ENCODE assay signal across 8 cellular contexts in the genomic region with DNA sequence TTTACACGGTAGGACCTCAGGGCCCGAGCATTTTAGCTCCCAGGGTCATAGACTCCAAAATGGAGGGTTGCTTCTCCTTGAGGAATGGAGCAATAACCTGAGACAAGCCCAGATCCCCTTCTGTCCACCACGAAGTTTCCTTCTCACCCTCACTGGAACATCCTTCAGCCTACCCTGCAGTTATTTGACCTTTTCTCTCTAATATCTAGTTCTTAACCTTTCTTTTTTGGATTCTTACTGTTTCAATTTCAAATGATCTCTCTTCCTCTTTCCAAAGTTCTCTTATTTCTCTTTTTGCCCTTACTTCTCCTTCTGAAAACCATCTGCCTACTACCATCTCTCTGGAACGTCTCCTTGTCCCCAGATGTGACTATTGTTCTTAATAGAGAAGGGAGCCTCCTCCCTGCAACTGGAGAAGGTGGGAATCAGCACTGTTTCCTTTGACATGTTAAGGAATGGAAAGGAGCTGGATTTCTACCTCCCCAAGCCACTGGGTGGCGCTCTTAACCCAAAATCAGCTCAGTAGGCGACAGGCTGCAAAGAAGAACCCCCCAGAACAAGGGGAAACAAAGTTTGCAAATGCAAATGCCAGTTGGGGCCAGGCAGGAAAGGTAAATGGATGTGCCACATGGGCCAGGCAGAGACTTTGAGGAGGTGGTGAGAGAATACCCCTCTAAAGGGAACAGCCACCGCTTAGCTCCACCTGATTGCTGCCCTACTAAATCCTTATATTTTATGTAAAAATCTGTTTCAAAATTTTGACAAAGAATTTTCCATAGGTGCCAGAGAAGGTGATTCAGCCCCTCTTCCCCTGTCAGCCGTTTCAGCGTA. TPM values are rescaled to one million over a fixed set of nuclear protein-coding genes. Genes with fewer than 3 reads are reported as not detected.
A peak's percentile ranks its signal among the peaks of the same experiment; 100 is the strongest.
DNase-seq lines count a peak whose midpoint lies in the region; ATAC-seq and TF ChIP-seq lines count a peak whose summit lies in the region.

No MANE protein-coding gene starts in this region.

- H3K79me2 ChIP-seq in HCT116 (ENCODE audit: insufficient read depth, low read length): no peaks in the 10 kb centered on the region

- H3K27ac Mint-ChIP-seq in CD4-positive, alpha-beta memory T cell: peak overlapping the region in 4 of 7 donors; percentile 2 to 89 (median 32)
- no peak overlapping the region for H3K27ac Mint-ChIP-seq in T-cell

- no peaks in the 10 kb centered on the region for H4K20me1 ChIP-seq in HCT116 (ENCODE audit: insufficient read depth)

- peaks cover 96% of the 10 kb centered on the region for H3K36me3 ChIP-seq in CD4-positive, alpha-beta memory T cell (ENCODE audit: insufficient read depth, low read length)
- no peaks in the 10 kb centered on the region for H3K36me3 ChIP-seq in HCT116 (ENCODE audit: control insufficient read depth in 1 of 2, insufficient read depth in 2 of 2, low read length in 2 of 2)
- H3K36me3 ChIP-seq in colonic mucosa: no peaks in the 10 kb centered on the region
- peaks cover 47% of the 10 kb centered on the region for H3K36me3 ChIP-seq in upper lobe of right lung

- no peaks in the 10 kb centered on the region for H3K9me2 ChIP-seq in HCT116 (ENCODE audit: insufficient read depth)

- ATAC-seq in HCT116: peak; percentile 97
- ATAC-seq in T-cell (replicated peaks in 1 of 4): peak in 1 of 4 experiments; percentile 40
- peak; percentile 65 for ATAC-seq in upper lobe of right lung
- ATAC-seq in GM19397 (IDR thresholded peaks at IDR 0.05; ENCODE audit: unreplicated experiment): no peak

- H3K27ac ChIP-seq in CD4-positive, alpha-beta memory T cell (ENCODE audit: low read depth, low read length): no peak overlapping the region
- H3K27ac ChIP-seq in HCT116 (ENCODE audit: low read depth, low read length): no peak overlapping the region
- H3K27ac ChIP-seq in colonic mucosa: no peak overlapping the region
- no peak overlapping the region for H3K27ac ChIP-seq in upper lobe of right lung

- H3K4me3 Mint-ChIP-seq in CD4-positive, alpha-beta memory T cell: no peak overlapping the region
- no peak overlapping the region for H3K4me3 Mint-ChIP-seq in T-cell

- TF ChIP-seq CTCF in HCT116 (IDR thresholded peaks at IDR 0.05 in 2 of 3, conservative IDR thresholded peaks at IDR 0.05 in 1 of 3; ENCODE audit: borderline replicate concordance in 1 of 3, insufficient read depth in 1 of 3, low read depth in 2 of 3, low read length in 2 of 3) (peak; percentile 58 to 96 (median 89); a peak in 5 of 6 replicates), colonic mucosa (IDR thresholded peaks at IDR 0.05) (peak; percentile 17), upper lobe of right lung (IDR thresholded peaks at IDR 0.05) (peak; percentile 38)

- no peaks in the 10 kb centered on the region for H3K4me1 ChIP-seq in CD4-positive, alpha-beta memory T cell (ENCODE audit: insufficient read depth, low read length)
- H3K4me1 ChIP-seq in HCT116 (ENCODE audit: control insufficient read depth in 1 of 2, insufficient read depth in 2 of 2, low read length in 2 of 2) (0 out of 4 replicates have a peak, but pooled peaks cover 0 to 3% of the 10 kb centered on the region in 2 experiments), colonic mucosa (no peaks in the 10 kb centered on the region), upper lobe of right lung (no peaks in the 10 kb centered on the region)

- H3K4me2 ChIP-seq in HCT116 (ENCODE audit: low read length): no peak overlapping the region

- no peaks in the 10 kb centered on the region for H3K27me3 Mint-ChIP-seq in CD4-positive, alpha-beta memory T cell
- no peaks in the 10 kb centered on the region for H3K27me3 Mint-ChIP-seq in T-cell

- no peak for TF ChIP-seq POLR2A in HCT116 (IDR thresholded peaks at IDR 0.05; ENCODE audit: borderline replicate concordance, extremely low read depth, insufficient read depth, insufficient read length)

- POLR2A ChIA-PET in CD4-positive, alpha-beta memory T cell (lab: Charles Lee; ENCODE audit: partially characterized antibody): no interaction called here
- POLR2A ChIA-PET in HCT116 (lab: Charles Lee) (no interaction called here), T-cell (lab: Charles Lee) (no interaction called here)

- no TSS peak for BruUV-seq in HCT116 (replicated peaks; lab: Mats Ljungman, UMichigan)

- peaks cover 0 to 3% (median 0%) of the 10 kb centered on the region in 4 donors for H3K4me1 Mint-ChIP-seq in CD4-positive, alpha-beta memory T cell
- H3K4me1 Mint-ChIP-seq in T-cell: peaks cover 0 to 5% (median 0%) of the 10 kb centered on the region in 3 donors

- peak; percentile 78 for TF ChIP-seq RAD21 in HCT116 (IDR thresholded peaks at IDR 0.05; ENCODE audit: low read depth)

- H3K9me3 ChIP-seq in CD4-positive, alpha-beta memory T cell (ENCODE audit: control insufficient read depth in 1 of 2, low read length in 2 of 2): no peaks in the 10 kb centered on the region
- H3K9me3 ChIP-seq in HCT116 (ENCODE audit: control insufficient read depth in 1 of 2, insufficient read depth in 1 of 2, low read depth in 1 of 2, low read length in 2 of 2) (no peaks in the 10 kb centered on the region), colonic mucosa (no peaks in the 10 kb centered on the region), upper lobe of right lung (no peaks in the 10 kb centered on the region)

- RAD21 ChIA-PET in HCT116 (lab: Charles Lee; ENCODE audit: low non-redundant PET in 1 of 2, low total read pairs in 2 of 2, uncharacterized antibody in 2 of 2, unreplicated experiment in 2 of 2): interaction anchor here in 1 of 2 experiments (0.6 kb wide), 1 partner anchor 24 kb away, joined by 7 read pairs; no protein-coding TSS in a partner anchor

- DNase-seq in CD4-positive, alpha-beta memory T cell: peak in 4 of 5 donors; percentile 11 to 24 (median 14)
- DNase-seq in HCT116 (ENCODE audit: low read depth, low spot score): peak; percentile 53
- DNase-seq in T-cell: peak in 24 of 34 experiments; percentile 3 to 38 (median 22)
- DNase-seq in colonic mucosa: peak; percentile 20
- peak; percentile 66 for DNase-seq in midbrain (lab: John Stamatoyannopoulos, UW)
- no peak for DNase-seq in upper lobe of right lung
- DNase-seq in GM19238 (ENCODE audit: insufficient read length, low spot score): no peak

- no peaks in the 10 kb centered on the region for H3K27me3 ChIP-seq in CD4-positive, alpha-beta memory T cell (ENCODE audit: insufficient read depth, low read length)
- H3K27me3 ChIP-seq in HCT116 (ENCODE audit: insufficient read depth, low read length) (peaks cover 51% of the 10 kb centered on the region), colonic mucosa (no peaks in the 10 kb centered on the region), upper lobe of right lung (no peaks in the 10 kb centered on the region)

- H3K4me3 ChIP-seq in CD4-positive, alpha-beta memory T cell (ENCODE audit: low read length in 2 of 2): no peak overlapping the region
- H3K4me3 ChIP-seq in HCT116 (replicated peaks in 1 of 2; ENCODE audit: low read depth in 1 of 2, low read length in 2 of 2): no peak overlapping the region
- H3K4me3 ChIP-seq in colonic mucosa: no peak overlapping the region
- no peak overlapping the region for H3K4me3 ChIP-seq in upper lobe of right lung

- peaks cover 88 to 99% of the 10 kb centered on the region in 2 donors for H3K36me3 Mint-ChIP-seq in CD4-positive, alpha-beta memory T cell
- peaks cover 84% of the 10 kb centered on the region for H3K36me3 Mint-ChIP-seq in T-cell

- H2AFZ ChIP-seq in HCT116 (ENCODE audit: low read depth, low read length, poor library complexity, severe bottlenecking): no peak overlapping the region

- intact Hi-C loops in CD4-positive, alpha-beta memory T cell (cut with micrococcal nuclease): no loop called here
- intact Hi-C loops in HCT116 (cut with micrococcal nuclease) (no loop called here), colonic mucosa (cut with DNase I) (no loop called here), upper lobe of right lung (cut with DNase I) (no loop called here)

- H3K9ac ChIP-seq in HCT116 (ENCODE audit: low read length) (no peak overlapping the region), colonic mucosa (ENCODE audit: low read depth in 2 of 2, low read length in 2 of 2) (no peak overlapping the region)

- no peaks in the 10 kb centered on the region for H3K9me3 Mint-ChIP-seq in CD4-positive, alpha-beta memory T cell
- H3K9me3 Mint-ChIP-seq in T-cell: no peaks in the 10 kb centered on the region

- CTCF ChIA-PET in CD4-positive, alpha-beta memory T cell (lab: Charles Lee; ENCODE audit: partially characterized antibody): interaction anchor here (0.6 to 2.1 kb wide), 10 partner anchors 10 to 127 kb away, joined by 3 to 7 read pairs (median 4); partner anchors contain the start of gene PDE1B
- CTCF ChIA-PET in HCT116 (lab: Charles Lee) (interaction anchor here (0.6 to 2.3 kb wide), 27 partner anchors 10 to 545 kb away, joined by 3 to 18 read pairs (median 4); partner anchors contain the start of genes COPZ1 and PDE1B), T-cell (lab: Charles Lee) (interaction anchor here (0.8 to 1.9 kb wide), 2 partner anchors 29 to 1052 kb away, joined by 6 to 10 read pairs; partner anchors contain the start of gene NCKAP1L (in 1 of the 2))

TF ChIP-seq in HCT116, 20 proteins besides CTCF, POLR2A, EP300 and RAD21:
- TF ChIP-seq EGR1 (IDR thresholded peaks at IDR 0.05; ENCODE audit: low read depth): no peak
- TF ChIP-seq SP1 (IDR thresholded peaks at IDR 0.05; ENCODE audit: low read depth): no peak
- no peak for TF ChIP-seq ZNF274 (IDR thresholded peaks at IDR 0.05; ENCODE audit: low read depth, low read length)
- no peak for TF ChIP-seq TCF7L2 (IDR thresholded peaks at IDR 0.05; ENCODE audit: borderline replicate concordance, extremely low read depth, insufficient read depth, insufficient read length)
- no peak for TF ChIP-seq ELF1 (IDR thresholded peaks at IDR 0.05; ENCODE audit: borderline replicate concordance, low read depth)

RNA-seq across cellular contexts. Expression of gene PDE1B, which starts 22.4 kb away (rescaled TPM):
- total RNA-seq in CD4-positive, alpha-beta memory T cell: 1 to 10 TPM; 2.4 to 3.8 TPM
- polyA plus RNA-seq in CD4-positive, alpha-beta memory T cell: under 1 TPM in 1 of 2 donors, not detected in 1; 0.56 TPM
- total RNA-seq in HCT116 (2021; ENCODE audit: unreplicated experiment): 0.52 TPM
- polyA plus RNA-seq in HCT116 (2012): 0.09 and 0.11 TPM in 2 replicates
- total RNA-seq in T-cell: 10 to 100 TPM in 2 of 5 donors, 1 to 10 TPM in 3; 3.5 to 13.2 (median 5.4) TPM
- total RNA-seq in colonic mucosa: 1 to 10 TPM in 1 of 2 donors, under 1 TPM in 1; 0.40 to 1.0 TPM
- total RNA-seq in upper lobe of right lung: 6.1 TPM

RNA-seq across cellular contexts. Expression of gene NCKAP1L, which starts 29.5 kb away (rescaled TPM):
- 100 to 1,000 TPM; 134 to 138 TPM for total RNA-seq in CD4-positive, alpha-beta memory T cell
- 100 to 1,000 TPM in 1 of 2 donors, 10 to 100 TPM in 1; 93.4 to 107 TPM for polyA plus RNA-seq in CD4-positive, alpha-beta memory T cell
- 1.1 TPM for total RNA-seq in HCT116 (2021; ENCODE audit: unreplicated experiment)
- polyA plus RNA-seq in HCT116 (2012): 0.31 and 0.44 TPM in 2 replicates
- 100 to 1,000 TPM; 107 to 138 (median 126) TPM for total RNA-seq in T-cell
- total RNA-seq in colonic mucosa: 10 to 100 TPM in 1 of 2 donors, 1 to 10 TPM in 1; 3.6 to 13.8 TPM
- total RNA-seq in upper lobe of right lung: 59.5 TPM

RNA-seq across cellular contexts. Expression of gene GTSF1, which starts 53.6 kb away (rescaled TPM):
- total RNA-seq in CD4-positive, alpha-beta memory T cell: 1 to 10 TPM; 4.2 to 7.0 TPM
- 10 to 100 TPM; 15.8 to 38.5 TPM for polyA plus RNA-seq in CD4-positive, alpha-beta memory T cell
- total RNA-seq in HCT116 (2021; ENCODE audit: unreplicated experiment): 229 TPM
- 200 and 272 TPM in 2 replicates for polyA plus RNA-seq in HCT116 (2012)
- total RNA-seq in T-cell: 1 to 10 TPM; 2.5 to 7.3 (median 3.7) TPM
- total RNA-seq in colonic mucosa: under 1 TPM in 1 of 2 donors, not detected in 1; 0.99 TPM
- total RNA-seq in upper lobe of right lung: 2.1 TPM

Comparison
In these comparisons a context has a peak if more than half of its experiments do, and no peak if none do; other contexts are left out.
1. DNase-seq: peak in CD4-positive, alpha-beta memory T cell (4 of 5), HCT116 (single experiment), T-cell (24 of 34), colonic mucosa (single experiment) and midbrain (single experiment); none in upper lobe of right lung (single experiment) and GM19238 (single experiment).
2. H3K27ac Mint-ChIP-seq: peak in CD4-positive, alpha-beta memory T cell (4 of 7); none in T-cell (0 of 2).
3. CTCF ChIP-seq: peak in every context shown above with its lines; median percentile 89 in HCT116; 38 in upper lobe of right lung; 17 in colonic mucosa.
4. RNA of gene GTSF1, which starts 53.6 kb away (total RNA-seq): 229 TPM in HCT116 (single experiment); 4.2 to 7.0 TPM in CD4-positive, alpha-beta memory T cell, 2.5 to 7.3 TPM in T-cell, 2.1 TPM in upper lobe of right lung (single experiment) and 0.99 TPM in colonic mucosa; every median in the first group is over 10 times any median in the second.